Comparison of ENCODE assay signal across 9 cellular contexts in the genomic region with DNA sequence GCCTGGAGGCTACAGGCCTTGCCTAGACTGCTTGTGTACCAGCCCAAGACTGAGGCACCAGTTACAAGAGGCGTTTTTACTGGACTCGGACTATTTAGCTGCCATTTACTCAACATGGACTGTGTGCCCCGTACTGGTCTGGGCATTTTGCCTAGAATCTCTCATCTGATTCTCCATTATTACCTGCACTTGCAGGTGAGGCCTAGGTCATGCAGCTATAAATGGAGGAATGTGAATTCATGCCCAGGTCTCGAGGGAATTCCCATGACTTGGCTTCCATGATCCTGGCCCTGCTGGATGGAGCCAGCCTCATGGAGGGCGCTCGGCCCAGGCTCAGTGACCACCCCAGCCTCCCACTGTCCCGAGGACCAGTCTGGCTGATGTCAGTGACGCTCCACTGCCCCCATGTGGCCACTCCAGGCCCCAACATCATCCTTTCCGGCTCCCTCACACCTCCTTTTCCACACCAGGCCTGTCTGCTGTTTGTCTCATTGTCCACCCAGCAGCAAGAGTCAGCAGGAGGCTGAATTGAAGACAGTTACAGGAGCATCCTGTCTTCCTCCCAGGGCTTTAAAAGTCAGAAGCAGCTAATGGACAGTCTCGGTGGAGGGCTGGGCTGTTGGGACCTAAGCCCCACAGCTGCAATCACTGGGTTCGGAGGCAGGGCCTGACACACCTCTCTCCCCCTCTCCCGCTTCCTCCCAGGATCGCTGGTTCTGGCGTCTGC. TPM values are rescaled to one million over a fixed set of nuclear protein-coding genes. Genes with fewer than 3 reads are reported as not detected.
DNase-seq lines count a peak whose midpoint lies in the region; ATAC-seq, FAIRE-seq and TF ChIP-seq lines count a peak whose summit lies in the region.
"Had no signal": no experiment of that assay in that cellular context is flagged by ENCODE, and none has a peak within 500 bp of the region (broad histone marks: within the 10 kb centered on the region; RNA-seq: fewer than 3 reads in every experiment).

No MANE protein-coding gene starts in this region.

- TF ChIP-seq CTCF in LNCaP clone FGC (IDR thresholded peaks at IDR 0.05; ENCODE audit: control insufficient read depth, extremely low read depth, insufficient read depth) (peak; percentile 92), bronchial epithelial cell (IDR thresholded peaks at IDR 0.05; ENCODE audit: insufficient read depth, low read length, severe bottlenecking) (peak; percentile 92)

- no peak overlapping the region for H3K27ac Mint-ChIP-seq in T-helper 2 cell treated with Interferon-gamma antibody and Interleukin-4, amounts not matched to agents 5 μg/mL and 100 μg/mL, for 36 hours

- ATAC-seq in GM21717 (IDR thresholded peaks at IDR 0.05; ENCODE audit: unreplicated experiment): no peak

- H3K4me3 Mint-ChIP-seq in T-helper 2 cell treated with Interferon-gamma antibody and Interleukin-4, amounts not matched to agents 5 μg/mL and 100 μg/mL, for 36 hours: no peak overlapping the region

- H3K36me3 ChIP-seq in bronchial epithelial cell (ENCODE audit: control insufficient read depth, insufficient read depth, low read length): peaks cover 1% of the 10 kb centered on the region

- H3K36me3 Mint-ChIP-seq in T-helper 2 cell treated with Interferon-gamma antibody and Interleukin-4, amounts not matched to agents 5 μg/mL and 100 μg/mL, for 36 hours (ENCODE audit: low read depth): peaks cover 20% of the 10 kb centered on the region

- H3K27me3 Mint-ChIP-seq in T-helper 2 cell treated with Interferon-gamma antibody and Interleukin-4, amounts not matched to agents 5 μg/mL and 100 μg/mL, for 36 hours (ENCODE audit: low read depth): no peaks in the 10 kb centered on the region

- FAIRE-seq in bronchial epithelial cell (lab: Jason Lieb, UNC): no peak

- DNase-seq in DMS79 treated with DMSO at 0.1 percent for 48 hours (lab: John Stamatoyannopoulos, UW) (peak; percentile 11), DMS79 (lab: John Stamatoyannopoulos, UW) (no peak), LNCaP clone FGC (ENCODE audit: low read depth) (peak; percentile 74), bronchial epithelial cell (ENCODE audit: low read depth) (peak; percentile 39), islet precursor cell (peak; percentile 94)
- DNase-seq in T-helper 2 cell treated with Interferon-gamma antibody and Interleukin-4, amounts not matched to agents 5 μg/mL and 100 μg/mL, for 36 hours (ENCODE audit: low spot score): peak; percentile 20
- DNase-seq in stimulated activated CD4-positive, alpha-beta T cell treated with anti-CD3 and anti-CD28 coated beads, Interleukin-2, amount 100 ng/mL, for 48 hours: peak; percentile 34 to 44

- no peaks in the 10 kb centered on the region for H3K4me1 Mint-ChIP-seq in T-helper 2 cell treated with Interferon-gamma antibody and Interleukin-4, amounts not matched to agents 5 μg/mL and 100 μg/mL, for 36 hours (ENCODE audit: low read depth)

- H3K4me3 ChIP-seq in LNCaP clone FGC (ENCODE audit: low read depth, low read length) (no peak overlapping the region), bronchial epithelial cell (ENCODE audit: low read depth, low read length) (no peak overlapping the region)
- H3K4me3 ChIP-seq: BLaER1 had no signal

- no peaks in the 10 kb centered on the region for H3K9me3 Mint-ChIP-seq in T-helper 2 cell treated with Interferon-gamma antibody and Interleukin-4, amounts not matched to agents 5 μg/mL and 100 μg/mL, for 36 hours

- H3K27me3 ChIP-seq in bronchial epithelial cell (ENCODE audit: control insufficient read depth, insufficient read depth, low read length): no peaks in the 10 kb centered on the region
- H3K27me3 ChIP-seq: BLaER1 had no signal

RNA-seq across cellular contexts. Expression of a gene that starts 8.7 kb away (rescaled TPM):
- total RNA-seq in bronchial epithelial cell: 5.0 and 6.9 TPM in 2 replicates

RNA-seq across cellular contexts. Expression of a gene that starts 15.4 kb away (rescaled TPM):
- total RNA-seq in bronchial epithelial cell: 226 and 370 TPM in 2 replicates

RNA-seq across cellular contexts. Expression of a gene that starts 23.0 kb away (rescaled TPM):
- 0.26 and 0.64 TPM in 2 replicates for total RNA-seq in bronchial epithelial cell

RNA-seq across cellular contexts. Expression of a gene that starts 42.7 kb away (rescaled TPM):
- under 0.01 TPM in 1 of 2 replicates, not detected in the other for total RNA-seq in bronchial epithelial cell
